ENCODE assay signal across 8 cellular contexts in genomic region chr3:10248184-10248983, GRCh38. TPM values are rescaled to one million over a fixed set of nuclear protein-coding genes. Genes with fewer than 3 reads are reported as not detected.
DNase-seq lines count a peak whose midpoint lies in the region; ATAC-seq lines count a peak whose summit lies in the region.

TSS of gene TATDN2 (plus strand) at chr3:10248459. CDS start at chr3:10249201, 742 bp downstream.

- peak within 1 kb of the TSS; percentile 89 for H3K4me3 Mint-ChIP-seq in activated naive CD4-positive, alpha-beta T cell treated with anti-CD3 and anti-CD28 coated beads for 36 hours

- H3K9ac ChIP-seq in SK-N-MC (ENCODE audit: insufficient read length) = peak within 1 kb of the TSS; percentile 75

- intact Hi-C loops in activated naive CD4-positive, alpha-beta T cell treated with anti-CD3 and anti-CD28 coated beads for 36 hours (cut with micrococcal nuclease) = loop anchor here (1.0 to 2.0 kb wide), 13 partner anchors 16 to 852 kb away; partner anchors contain the start of genes BRK1, FANCD2, JAGN1 and MTMR14

- DNase-seq in NCI-H1048 (lab: John Stamatoyannopoulos, UW) (peak; percentile 87), SK-N-MC (ENCODE audit: low read depth, low spot score) (peak; percentile 51), germinal center (ENCODE audit: low spot score) (peak; percentile 99), non-pigmented ciliary epithelial cell (ENCODE audit: low read depth) (peak; percentile 71), substantia nigra (lab: John Stamatoyannopoulos, UW) (peak; percentile 33 to 97 (median 82))
- peak; percentile 98 for DNase-seq in activated naive CD4-positive, alpha-beta T cell treated with anti-CD3 and anti-CD28 coated beads for 36 hours

- H3K4me3 ChIP-seq in GM08714 (ENCODE audit: low read length) = peak within 1 kb of the TSS; percentile 76
- H3K4me3 ChIP-seq in SK-N-MC = peak within 1 kb of the TSS; percentile 87

- CTCF ChIA-PET in activated naive CD4-positive, alpha-beta T cell treated with anti-CD3 and anti-CD28 coated beads for 36 hours (lab: Charles Lee) = interaction anchor here (0.6 to 1.6 kb wide), 4 partner anchors 15 to 859 kb away, joined by 5 to 9 read pairs (median 5); no protein-coding TSS in a partner anchor

- H3K27ac Mint-ChIP-seq in activated naive CD4-positive, alpha-beta T cell treated with anti-CD3 and anti-CD28 coated beads for 36 hours = peak within 1 kb of the TSS; percentile 92

- H3K4me1 Mint-ChIP-seq in activated naive CD4-positive, alpha-beta T cell treated with anti-CD3 and anti-CD28 coated beads for 36 hours (ENCODE audit: low read depth) = peaks cover 55% of the 10 kb centered on the region

- peaks cover 19% of the 10 kb centered on the region for H3K9me3 Mint-ChIP-seq in activated naive CD4-positive, alpha-beta T cell treated with anti-CD3 and anti-CD28 coated beads for 36 hours

- H3K36me3 ChIP-seq in SK-N-MC (ENCODE audit: insufficient read depth, low read length) = peaks cover 2% of the 10 kb centered on the region; the same call in 1 of the 2 replicates

- no peaks in the 10 kb centered on the region for H3K9me3 ChIP-seq in SK-N-MC (ENCODE audit: low read depth, low read length)

- peaks cover 59% of the 10 kb centered on the region for H3K36me3 Mint-ChIP-seq in activated naive CD4-positive, alpha-beta T cell treated with anti-CD3 and anti-CD28 coated beads for 36 hours (ENCODE audit: low read depth)

- H3K27ac ChIP-seq in SK-N-MC (no peak within 1 kb of the TSS), substantia nigra (ENCODE audit: low read depth, low read length, poor library complexity, severe bottlenecking) (peak within 1 kb of the TSS; percentile 59)

- no peaks in the 10 kb centered on the region for H3K27me3 Mint-ChIP-seq in activated naive CD4-positive, alpha-beta T cell treated with anti-CD3 and anti-CD28 coated beads for 36 hours (ENCODE audit: low read depth)

- ATAC-seq in HG02588 (IDR thresholded peaks at IDR 0.05; ENCODE audit: unreplicated experiment) = peak; percentile 94

RNA-seq across cellular contexts. Expression of gene TATDN2, which starts in this region (rescaled TPM):
- 10 to 100 TPM; 25.8 to 28.1 TPM for total RNA-seq in activated naive CD4-positive, alpha-beta T cell treated with anti-CD3 and anti-CD28 coated beads for 36 hours
